Comparison of ENCODE assay signal across 1 cellular context in the genomic region with DNA sequence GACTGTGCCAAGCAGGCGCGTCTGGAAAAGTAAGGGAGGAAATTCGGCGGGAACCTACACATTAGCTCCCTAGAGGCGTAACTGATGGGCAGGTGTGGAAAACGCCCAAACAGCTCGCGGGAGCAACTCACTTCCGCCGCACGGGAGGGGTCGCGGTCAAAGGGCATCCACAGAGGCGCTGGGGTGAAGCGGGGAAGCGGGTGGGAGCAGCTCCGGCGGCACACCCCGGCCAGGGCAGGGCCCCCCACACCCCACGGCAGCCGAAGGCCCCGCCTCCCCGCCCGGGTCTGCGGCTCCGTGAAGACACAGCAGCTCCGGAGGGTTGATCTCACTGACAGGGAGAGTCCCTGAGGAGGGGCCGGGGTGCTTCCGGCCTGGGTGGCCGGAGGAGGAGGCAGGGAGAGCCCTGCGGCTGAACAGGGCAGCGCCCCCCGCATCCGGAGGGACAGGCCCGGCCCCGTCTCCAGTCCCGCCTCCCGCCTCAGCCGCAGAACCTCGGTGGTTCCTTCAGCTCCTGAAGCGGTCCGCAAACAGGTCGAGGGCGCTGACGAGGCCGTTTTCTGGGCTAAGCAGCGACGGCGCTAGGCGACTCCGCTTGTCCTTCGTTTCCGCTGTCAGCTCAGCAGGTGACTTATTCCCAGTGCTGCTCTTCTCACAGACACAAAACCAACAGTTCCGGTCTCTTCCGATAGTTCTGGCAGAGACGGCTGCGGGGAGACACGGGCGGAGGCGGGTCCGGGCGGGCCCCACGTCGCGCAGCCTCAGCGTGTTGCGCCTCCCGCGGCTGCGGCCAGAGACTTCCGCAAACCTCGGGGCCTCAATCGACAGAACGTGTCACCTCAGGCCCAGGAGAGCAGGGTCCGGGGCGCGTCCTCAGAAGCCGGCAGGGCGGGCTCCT.
TF ChIP-seq lines count a peak whose summit lies in the region.

No MANE protein-coding gene starts in this region.

TF ChIP-seq in K562, 482 proteins besides CTCF, POLR2A, EP300 and RAD21 (continued from another document):
- TF ChIP-seq, protein P1, sequence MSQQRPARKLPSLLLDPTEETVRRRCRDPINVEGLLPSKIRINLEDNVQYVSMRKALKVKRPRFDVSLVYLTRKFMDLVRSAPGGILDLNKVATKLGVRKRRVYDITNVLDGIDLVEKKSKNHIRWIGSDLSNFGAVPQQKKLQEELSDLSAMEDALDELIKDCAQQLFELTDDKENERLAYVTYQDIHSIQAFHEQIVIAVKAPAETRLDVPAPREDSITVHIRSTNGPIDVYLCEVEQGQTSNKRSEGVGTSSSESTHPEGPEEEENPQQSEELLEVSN (IDR thresholded peaks at IDR 0.05; ENCODE audit: borderline replicate concordance in 1 of 2, extremely low read depth in 1 of 2, insufficient read depth in 1 of 2, insufficient read length in 1 of 2, low read depth in 1 of 2, low read length in 1 of 2, poor library complexity in 1 of 2, severe bottlenecking in 1 of 2): peak in 1 of 2 experiments; percentile 27
- TF ChIP-seq EWSR1 (IDR thresholded peaks at IDR 0.05; ENCODE audit: borderline replicate concordance, low read depth, partially characterized antibody) (no peak), FOXM1 (IDR thresholded peaks at IDR 0.05; ENCODE audit: low read depth) (no peak), FOXM1 (CRISPR knock-in tag; IDR thresholded peaks at IDR 0.05; ENCODE audit: low read depth) (no peak), NR2C2 (CRISPR knock-in tag; IDR thresholded peaks at IDR 0.05) (no peak), NR2C2 (tag; IDR thresholded peaks at IDR 0.05) (peak; percentile 32; the same call in 1 of the 2 replicates), NRF1 (conservative IDR thresholded peaks at IDR 0.05 in 1 of 2, IDR thresholded peaks at IDR 0.05 in 1 of 2) (peak; percentile 39 to 40; a peak in 2 of 4 replicates), CBX1 (IDR thresholded peaks at IDR 0.05; ENCODE audit: low read depth) (no peak), ZNF830 (CRISPR knock-in tag; IDR thresholded peaks at IDR 0.05) (no peak)
- TF ChIP-seq, protein P2, sequence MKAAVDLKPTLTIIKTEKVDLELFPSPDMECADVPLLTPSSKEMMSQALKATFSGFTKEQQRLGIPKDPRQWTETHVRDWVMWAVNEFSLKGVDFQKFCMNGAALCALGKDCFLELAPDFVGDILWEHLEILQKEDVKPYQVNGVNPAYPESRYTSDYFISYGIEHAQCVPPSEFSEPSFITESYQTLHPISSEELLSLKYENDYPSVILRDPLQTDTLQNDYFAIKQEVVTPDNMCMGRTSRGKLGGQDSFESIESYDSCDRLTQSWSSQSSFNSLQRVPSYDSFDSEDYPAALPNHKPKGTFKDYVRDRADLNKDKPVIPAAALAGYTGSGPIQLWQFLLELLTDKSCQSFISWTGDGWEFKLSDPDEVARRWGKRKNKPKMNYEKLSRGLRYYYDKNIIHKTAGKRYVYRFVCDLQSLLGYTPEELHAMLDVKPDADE (conservative IDR thresholded peaks at IDR 0.05; ENCODE audit: control insufficient read depth, low read depth, low read length): no peak
